In the genomic region with DNA sequence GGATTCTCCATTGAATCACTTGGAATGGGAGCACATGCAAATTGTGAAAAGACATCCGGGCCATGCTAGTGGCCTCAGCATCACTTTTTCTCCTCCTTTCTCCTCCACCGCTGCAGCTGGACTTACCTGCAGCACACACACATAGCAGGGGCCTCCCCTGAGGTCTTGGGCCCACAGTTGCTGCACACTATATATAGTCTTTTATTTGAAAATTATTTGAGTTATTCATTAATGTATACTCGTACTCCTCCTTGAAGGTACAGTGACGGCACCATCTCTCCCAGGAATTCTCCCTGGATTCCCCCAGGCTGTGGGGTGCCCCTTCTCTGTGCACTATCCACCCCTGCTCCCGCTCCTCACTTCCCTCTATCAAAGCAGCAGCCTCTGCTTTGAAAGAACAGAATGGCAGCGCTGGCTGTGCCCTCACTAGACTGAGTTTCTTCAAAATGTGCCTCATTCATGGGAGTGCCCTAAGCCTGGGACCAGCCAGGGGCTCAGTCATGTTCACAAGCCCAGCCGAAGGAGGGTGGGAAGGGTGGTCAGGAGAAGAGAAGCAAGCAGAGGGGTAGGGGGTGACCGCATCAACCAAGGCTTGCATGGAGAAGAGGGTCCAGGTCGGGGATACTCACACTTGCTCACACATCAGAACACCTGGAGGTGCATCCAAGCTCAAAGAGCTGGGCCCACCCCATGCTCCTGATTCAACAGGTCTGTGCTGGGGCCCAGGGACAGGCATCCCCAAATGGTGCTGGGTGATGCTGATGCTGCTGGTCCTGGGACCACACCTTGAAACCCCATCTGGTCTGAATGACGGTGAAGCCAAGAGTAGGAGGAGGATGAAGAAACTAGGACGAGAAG, we compare ENCODE assay signal across 19 cellular contexts.
A peak's percentile ranks its signal among the peaks of the same experiment; 100 is the strongest.
DNase-seq lines count a peak whose midpoint lies in the region; ATAC-seq and TF ChIP-seq lines count a peak whose summit lies in the region.
"Had no signal": no experiment of that assay in that cellular context is flagged by ENCODE, and none has a peak within 500 bp of the region (broad histone marks: within the 10 kb centered on the region; RNA-seq: fewer than 3 reads in every experiment).

No MANE protein-coding gene starts in this region.

- no peaks in the 10 kb centered on the region for H3K36me3 Mint-ChIP-seq in WTC11
- no peaks in the 10 kb centered on the region for H3K36me3 Mint-ChIP-seq in nephron (ENCODE audit: low read depth)
- no peaks in the 10 kb centered on the region for H3K36me3 Mint-ChIP-seq in stimulated activated effector memory CD8-positive, alpha-beta T cell treated with anti-CD3 and anti-CD28 coated beads, Interleukin-12 subunit alpha, Interleukin-12 subunit beta, amount 100 ng/mL, for 72 hours
- H3K36me3 Mint-ChIP-seq: CD8-positive, alpha-beta memory T cell had no signal

- TF ChIP-seq CTCF in C4-2B (conservative IDR thresholded peaks at IDR 0.05): no peak
- no peak for TF ChIP-seq CTCF in WTC11 (IDR thresholded peaks at IDR 0.05)
- TF ChIP-seq CTCF in nephron (IDR thresholded peaks at IDR 0.05; ENCODE audit: unreplicated experiment in 3 of 3): no peak

- ATAC-seq in WTC11 (no peak), GM18868 (IDR thresholded peaks at IDR 0.05; ENCODE audit: unreplicated experiment) (no peak)
- ATAC-seq in stimulated activated effector memory CD8-positive, alpha-beta T cell treated with anti-CD3 and anti-CD28 coated beads, Interleukin-12 subunit alpha, Interleukin-12 subunit beta, amount 100 ng/mL, for 72 hours: no peak
- ATAC-seq: PC-3, SK-N-SH treated with all-trans-retinoic acid at 6 μM for 48 hours had no signal

- POLR2A ChIA-PET in WTC11 (lab: Charles Lee): no interaction called here

- H3K27me3 Mint-ChIP-seq in WTC11 (ENCODE audit: low read depth) (peaks cover 23% of the 10 kb centered on the region), nephron (ENCODE audit: low read depth) (peaks cover 37% of the 10 kb centered on the region)

- CTCF ChIA-PET in WTC11 (lab: Charles Lee): interaction anchor here (1.4 kb wide), 1 partner anchor 61 kb away, joined by 3 read pairs; no protein-coding TSS in a partner anchor

- H3K9me3 Mint-ChIP-seq in WTC11: no peaks in the 10 kb centered on the region
- H3K9me3 Mint-ChIP-seq in nephron: no peaks in the 10 kb centered on the region
- no peaks in the 10 kb centered on the region for H3K9me3 Mint-ChIP-seq in stimulated activated effector memory CD8-positive, alpha-beta T cell treated with anti-CD3 and anti-CD28 coated beads, Interleukin-12 subunit alpha, Interleukin-12 subunit beta, amount 100 ng/mL, for 72 hours
- H3K9me3 Mint-ChIP-seq: CD8-positive, alpha-beta memory T cell had no signal

- H3K27ac Mint-ChIP-seq in WTC11 (no peak overlapping the region), nephron (peak overlapping the region in 2 of 3 experiments; percentile 37 to 64)
- peak overlapping the region; percentile 26 for H3K27ac Mint-ChIP-seq in stimulated activated effector memory CD8-positive, alpha-beta T cell treated with anti-CD3 and anti-CD28 coated beads, Interleukin-12 subunit alpha, Interleukin-12 subunit beta, amount 100 ng/mL, for 72 hours

- DNase-seq in WTC11 (ENCODE audit: low spot score): no peak
- no peak for DNase-seq in stimulated activated effector memory CD8-positive, alpha-beta T cell treated with anti-CD3 and anti-CD28 coated beads, Interleukin-12 subunit alpha, Interleukin-12 subunit beta, amount 100 ng/mL, for 72 hours (ENCODE audit: low spot score in 2 of 2)
- DNase-seq in NCI-H2227 treated with DMSO at 0.1 percent for 48 hours (lab: John Stamatoyannopoulos, UW): no peak
- DNase-seq in activated CD8-positive, alpha-beta memory T cell treated with anti-CD3 and anti-CD28 coated beads, Interleukin-2, amount 50 U/mL, for 4 hours: no peak
- DNase-seq: 8988T; AML-193; Calu3; CD8-positive, alpha-beta memory T cell; DMS153; GDM1; KBM-7; NCI-H2029 treated with DMSO at 0.1 percent for 48 hours; PC-3; SHP77 treated with DMSO at 0.1 percent for 48 hours had no signal

- H3K27ac ChIP-seq in C4-2B: peak overlapping the region; percentile 34
- H3K27ac ChIP-seq: RWPE1 had no signal

- peaks cover 51% of the 10 kb centered on the region for H3K4me1 Mint-ChIP-seq in WTC11
- peaks cover 44% of the 10 kb centered on the region for H3K4me1 Mint-ChIP-seq in nephron
- H3K4me1 Mint-ChIP-seq in stimulated activated effector memory CD8-positive, alpha-beta T cell treated with anti-CD3 and anti-CD28 coated beads, Interleukin-12 subunit alpha, Interleukin-12 subunit beta, amount 100 ng/mL, for 72 hours: no peaks in the 10 kb centered on the region
- H3K4me1 Mint-ChIP-seq: CD8-positive, alpha-beta memory T cell had no signal

- H3K4me3 Mint-ChIP-seq in WTC11 (no peak overlapping the region), nephron (no peak overlapping the region)
- H3K4me3 Mint-ChIP-seq in stimulated activated effector memory CD8-positive, alpha-beta T cell treated with anti-CD3 and anti-CD28 coated beads, Interleukin-12 subunit alpha, Interleukin-12 subunit beta, amount 100 ng/mL, for 72 hours: no peak overlapping the region
- H3K4me3 Mint-ChIP-seq: CD8-positive, alpha-beta memory T cell had no signal

TF ChIP-seq in WTC11, 78 proteins besides CTCF, POLR2A, EP300 and RAD21:
- TF ChIP-seq OVOL2 (CRISPR knock-in tag; IDR thresholded peaks at IDR 0.05; ENCODE audit: borderline replicate concordance) (no peak), ETV6 (CRISPR knock-in tag; IDR thresholded peaks at IDR 0.05) (no peak), ZNF512 (CRISPR knock-in tag; IDR thresholded peaks at IDR 0.05; ENCODE audit: borderline replicate concordance) (no peak), E2F5 (CRISPR knock-in tag; IDR thresholded peaks at IDR 0.05) (no peak), CREB1 (CRISPR knock-in tag; IDR thresholded peaks at IDR 0.05) (no peak), PRDM15 (CRISPR knock-in tag; IDR thresholded peaks at IDR 0.05) (no peak), MYBL2 (CRISPR knock-in tag; IDR thresholded peaks at IDR 0.05) (0 out of 2 replicates have a peak, but pooled peaks have one; percentile 3)
- TF ChIP-seq, protein P1, sequence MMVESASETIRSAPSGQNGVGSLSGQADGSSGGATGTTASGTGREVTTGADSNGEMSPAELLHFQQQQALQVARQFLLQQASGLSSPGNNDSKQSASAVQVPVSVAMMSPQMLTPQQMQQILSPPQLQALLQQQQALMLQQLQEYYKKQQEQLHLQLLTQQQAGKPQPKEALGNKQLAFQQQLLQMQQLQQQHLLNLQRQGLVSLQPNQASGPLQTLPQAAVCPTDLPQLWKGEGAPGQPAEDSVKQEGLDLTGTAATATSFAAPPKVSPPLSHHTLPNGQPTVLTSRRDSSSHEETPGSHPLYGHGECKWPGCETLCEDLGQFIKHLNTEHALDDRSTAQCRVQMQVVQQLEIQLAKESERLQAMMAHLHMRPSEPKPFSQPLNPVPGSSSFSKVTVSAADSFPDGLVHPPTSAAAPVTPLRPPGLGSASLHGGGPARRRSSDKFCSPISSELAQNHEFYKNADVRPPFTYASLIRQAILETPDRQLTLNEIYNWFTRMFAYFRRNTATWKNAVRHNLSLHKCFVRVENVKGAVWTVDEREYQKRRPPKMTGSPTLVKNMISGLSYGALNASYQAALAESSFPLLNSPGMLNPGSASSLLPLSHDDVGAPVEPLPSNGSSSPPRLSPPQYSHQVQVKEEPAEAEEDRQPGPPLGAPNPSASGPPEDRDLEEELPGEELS (CRISPR knock-in tag; IDR thresholded peaks at IDR 0.05): no peak
